1 cellular context compared by ENCODE assay signal in the genomic region with DNA sequence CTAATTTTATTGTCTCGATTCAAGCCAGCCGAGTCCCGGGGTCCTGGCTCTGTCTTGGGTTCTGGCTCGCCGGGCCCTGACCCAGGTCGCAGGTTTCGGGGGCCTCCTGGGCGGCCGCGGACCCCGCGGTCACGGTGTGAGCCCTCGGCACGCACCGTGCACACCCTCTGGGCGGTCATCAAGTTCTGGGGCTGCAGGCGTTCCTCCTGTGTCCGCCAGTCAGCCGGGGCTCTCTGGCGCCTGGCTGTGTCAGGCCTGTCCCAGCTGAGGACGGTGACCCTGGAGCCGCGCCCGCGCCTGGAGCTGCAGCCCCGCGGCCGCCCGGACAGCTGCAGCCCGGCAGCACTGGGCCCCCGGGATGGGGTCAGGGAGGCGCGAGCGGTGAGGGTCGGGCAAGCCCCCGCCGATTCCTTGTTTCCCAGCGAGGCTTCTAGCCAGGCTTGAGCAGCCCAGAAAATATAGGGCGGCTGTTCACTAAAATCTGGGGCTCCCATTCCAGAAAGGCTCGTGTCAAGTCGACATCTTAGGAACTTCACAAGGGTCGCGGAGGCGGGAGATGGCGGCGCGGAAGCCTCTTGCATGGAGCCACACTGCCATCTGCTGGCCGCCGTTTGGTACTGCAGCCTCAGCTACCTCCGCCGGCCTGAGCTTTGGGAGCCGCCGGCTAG.
TF ChIP-seq lines count a peak whose summit lies in the region.

No MANE protein-coding gene starts in this region.

TF ChIP-seq in Ishikawa, 13 proteins besides CTCF, POLR2A, EP300 and RAD21:
- peak; percentile 70 for TF ChIP-seq EGR1 (IDR thresholded peaks at IDR 0.05)
- no peak for TF ChIP-seq TCF12 (IDR thresholded peaks at IDR 0.05; ENCODE audit: low read depth)
- no peak for TF ChIP-seq NFIC (IDR thresholded peaks at IDR 0.05)
- TF ChIP-seq CREB1 (IDR thresholded peaks at IDR 0.05; ENCODE audit: low read depth), result no peak
- TF ChIP-seq, protein P1, sequence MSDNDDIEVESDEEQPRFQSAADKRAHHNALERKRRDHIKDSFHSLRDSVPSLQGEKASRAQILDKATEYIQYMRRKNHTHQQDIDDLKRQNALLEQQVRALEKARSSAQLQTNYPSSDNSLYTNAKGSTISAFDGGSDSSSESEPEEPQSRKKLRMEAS (IDR thresholded peaks at IDR 0.05), result peak; percentile 57; the same call in 1 of the 2 replicates
- TF ChIP-seq CEBPB (IDR thresholded peaks at IDR 0.05), result no peak
- peak; percentile 79 for TF ChIP-seq TEAD4 (IDR thresholded peaks at IDR 0.05)
- no peak for TF ChIP-seq FOXM1 (IDR thresholded peaks at IDR 0.05; ENCODE audit: borderline replicate concordance, low read depth)
- no peak; the same call in 1 of the 2 replicates for TF ChIP-seq ZBTB7A (IDR thresholded peaks at IDR 0.05; ENCODE audit: low read depth)
- peak; percentile 48; the same call in 1 of the 2 replicates for TF ChIP-seq TAF1 (IDR thresholded peaks at IDR 0.05; ENCODE audit: low read depth)
- TF ChIP-seq, protein P2, sequence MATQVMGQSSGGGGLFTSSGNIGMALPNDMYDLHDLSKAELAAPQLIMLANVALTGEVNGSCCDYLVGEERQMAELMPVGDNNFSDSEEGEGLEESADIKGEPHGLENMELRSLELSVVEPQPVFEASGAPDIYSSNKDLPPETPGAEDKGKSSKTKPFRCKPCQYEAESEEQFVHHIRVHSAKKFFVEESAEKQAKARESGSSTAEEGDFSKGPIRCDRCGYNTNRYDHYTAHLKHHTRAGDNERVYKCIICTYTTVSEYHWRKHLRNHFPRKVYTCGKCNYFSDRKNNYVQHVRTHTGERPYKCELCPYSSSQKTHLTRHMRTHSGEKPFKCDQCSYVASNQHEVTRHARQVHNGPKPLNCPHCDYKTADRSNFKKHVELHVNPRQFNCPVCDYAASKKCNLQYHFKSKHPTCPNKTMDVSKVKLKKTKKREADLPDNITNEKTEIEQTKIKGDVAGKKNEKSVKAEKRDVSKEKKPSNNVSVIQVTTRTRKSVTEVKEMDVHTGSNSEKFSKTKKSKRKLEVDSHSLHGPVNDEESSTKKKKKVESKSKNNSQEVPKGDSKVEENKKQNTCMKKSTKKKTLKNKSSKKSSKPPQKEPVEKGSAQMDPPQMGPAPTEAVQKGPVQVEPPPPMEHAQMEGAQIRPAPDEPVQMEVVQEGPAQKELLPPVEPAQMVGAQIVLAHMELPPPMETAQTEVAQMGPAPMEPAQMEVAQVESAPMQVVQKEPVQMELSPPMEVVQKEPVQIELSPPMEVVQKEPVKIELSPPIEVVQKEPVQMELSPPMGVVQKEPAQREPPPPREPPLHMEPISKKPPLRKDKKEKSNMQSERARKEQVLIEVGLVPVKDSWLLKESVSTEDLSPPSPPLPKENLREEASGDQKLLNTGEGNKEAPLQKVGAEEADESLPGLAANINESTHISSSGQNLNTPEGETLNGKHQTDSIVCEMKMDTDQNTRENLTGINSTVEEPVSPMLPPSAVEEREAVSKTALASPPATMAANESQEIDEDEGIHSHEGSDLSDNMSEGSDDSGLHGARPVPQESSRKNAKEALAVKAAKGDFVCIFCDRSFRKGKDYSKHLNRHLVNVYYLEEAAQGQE (IDR thresholded peaks at IDR 0.05; ENCODE audit: low read depth), result no peak
- peak; percentile 96 for TF ChIP-seq YY1 (IDR thresholded peaks at IDR 0.05; ENCODE audit: low read depth)
